27 cellular contexts compared by ENCODE assay signal in genomic region chr7:132024290-132024689, GRCh38.
"Had no signal": no experiment of that assay in that cellular context is flagged by ENCODE, and none has a peak within 500 bp of the region (broad histone marks: within the 10 kb centered on the region; RNA-seq: fewer than 3 reads in every experiment).

No MANE protein-coding gene starts in this region.

- DNase-seq: activated CD4-positive, alpha-beta memory T cell treated with anti-CD3 and anti-CD28 coated beads for 36 hours; activated CD4-positive, alpha-beta T cell treated with anti-CD3 and anti-CD28 coated beads for 36 hours; activated CD4-positive, alpha-beta T cell treated with anti-CD3 and anti-CD28 coated beads, Interleukin-2, amount 10 ng/mL, durations not matched to agents 24 days and 14 days; activated CD4-positive, CD25-positive, alpha-beta regulatory T cell; activated CD4-positive, CD25-positive, alpha-beta regulatory T cell treated with anti-CD3 and anti-CD28 coated beads, Interleukin-2, amount 50 U/mL, for 72 hours; activated CD8-positive, alpha-beta memory T cell treated with anti-CD3 and anti-CD28 coated beads, Interleukin-2, amount 10 ng/mL, durations not matched to agents 7 days and 5 days; activated CD8-positive, alpha-beta memory T cell treated with anti-CD3 and anti-CD28 coated beads, Interleukin-2, amount 50 U/mL, for 4 hours; activated CD8-positive, alpha-beta T cell treated with anti-CD3 and anti-CD28 coated beads, Interleukin-2, amount 10 ng/mL, durations not matched to agents 7 days and 5 days; activated effector memory CD4-positive, alpha-beta T cell treated with anti-CD3 and anti-CD28 coated beads, Interleukin-2, amount 50 U/mL, for 16 hours; activated naive CD4-positive, alpha-beta T cell treated with anti-CD3 and anti-CD28 coated beads for 36 hours; activated naive CD8-positive, alpha-beta T cell treated with anti-CD3 and anti-CD28 coated beads for 36 hours; activated naive CD8-positive, alpha-beta T cell treated with anti-CD3 and anti-CD28 coated beads, Interleukin-2, amount 50 U/mL, for 24 hours; activated T-cell treated with anti-CD3 and anti-CD28 coated beads, Interleukin-2, amount 50 U/mL, for 1 hour; activated T-cell treated with anti-CD3 and anti-CD28 coated beads, Interleukin-2, amount 50 U/mL, for 48 hours; adrenal gland; amygdala; aorta; body of pancreas; central memory CD4-positive, alpha-beta T cell; cerebellar nuclear complex; colonic mucosa; effector CD8-positive, alpha-beta T cell; esophagus squamous epithelium; head of caudate nucleus; hippocampal formation; T1000 had no signal

- H3K4me3 ChIP-seq: adrenal gland, body of pancreas, colonic mucosa, esophagus squamous epithelium had no signal

- H3K27me3 ChIP-seq: adrenal gland, body of pancreas, colonic mucosa, esophagus squamous epithelium had no signal

- H3K27ac ChIP-seq: adrenal gland, body of pancreas, colonic mucosa, epithelial cell of prostate, esophagus squamous epithelium had no signal

- H3K9me3 ChIP-seq: adrenal gland, body of pancreas, colonic mucosa, esophagus squamous epithelium had no signal

- H3K36me3 ChIP-seq: adrenal gland, colonic mucosa, esophagus squamous epithelium had no signal

- ATAC-seq: activated CD4-positive, alpha-beta T cell treated with anti-CD3 and anti-CD28 coated beads for 36 hours; activated CD8-positive, alpha-beta memory T cell treated with anti-CD3 and anti-CD28 coated beads, Interleukin-2, amount 10 ng/mL, durations not matched to agents 7 days and 5 days; activated CD8-positive, alpha-beta T cell treated with anti-CD3 and anti-CD28 coated beads, Interleukin-2, amount 10 ng/mL, durations not matched to agents 7 days and 5 days; activated naive CD8-positive, alpha-beta T cell treated with anti-CD3 and anti-CD28 coated beads, Interleukin-2, amount 50 U/mL, for 24 hours; body of pancreas had no signal
